31 cellular contexts compared by ENCODE assay signal in the genomic region with DNA sequence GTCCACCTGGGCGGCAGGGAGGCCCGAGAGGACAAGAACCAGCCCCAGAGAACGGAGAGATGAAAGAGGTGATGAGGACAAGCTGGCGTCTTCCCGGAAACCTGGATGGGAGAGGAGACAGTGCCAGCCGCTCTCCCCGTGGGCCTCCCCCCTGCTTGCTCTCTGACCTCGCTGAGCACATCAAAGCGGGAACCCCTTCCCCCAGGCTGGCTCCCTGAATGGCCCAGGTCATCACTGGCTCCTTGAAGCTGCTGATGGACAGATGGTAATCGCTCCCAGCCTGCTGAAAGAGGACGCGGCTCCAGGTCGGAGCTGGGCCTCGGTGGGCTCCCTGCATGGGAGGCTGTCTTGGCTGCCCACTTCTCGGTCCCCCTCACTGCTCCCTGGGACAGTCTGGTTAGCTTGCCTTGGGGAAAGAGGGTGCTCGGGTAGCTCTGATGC.
"Had no signal": no experiment of that assay in that cellular context is flagged by ENCODE, and none has a peak within 500 bp of the region (broad histone marks: within the 10 kb centered on the region; RNA-seq: fewer than 3 reads in every experiment).

No MANE protein-coding gene starts in this region.

- H3K27me3 ChIP-seq: ascending aorta, cardiac muscle cell had no signal

- H3K4me2 ChIP-seq: PC-9 had no signal

- H2AFZ ChIP-seq: PC-9 had no signal

- H3K27me3 Mint-ChIP-seq: activated CD4-positive, alpha-beta T cell treated with anti-CD3 and anti-CD28 coated beads, Interleukin-2, amount 10 ng/mL, durations not matched to agents 24 days and 14 days; activated CD8-positive, alpha-beta T cell treated with anti-CD3 and anti-CD28 coated beads for 36 hours; activated naive CD8-positive, alpha-beta T cell treated with anti-CD3 and anti-CD28 coated beads for 36 hours; activated T-helper 17 cell treated with anti-CD3 and anti-CD28 coated beads, Interleukin-2, amount 50 U/mL, for 72 hours had no signal

- H3K4me1 Mint-ChIP-seq: activated naive CD8-positive, alpha-beta T cell treated with anti-CD3 and anti-CD28 coated beads for 36 hours had no signal

- H3K4me3 ChIP-seq: ascending aorta, cardiac muscle cell, K562, PC-9 had no signal

- H3K4me1 ChIP-seq: ascending aorta had no signal

- DNase-seq: activated CD4-positive, alpha-beta T cell treated with anti-CD3 and anti-CD28 coated beads, Interleukin-2, amount 10 ng/mL, durations not matched to agents 24 days and 14 days; activated CD4-positive, alpha-beta T cell treated with anti-CD3 and anti-CD28 coated beads, Interleukin-2, amount 50 U/mL, for 4 hours; activated CD8-positive, alpha-beta T cell treated with anti-CD3 and anti-CD28 coated beads for 36 hours; activated effector memory CD4-positive, alpha-beta T cell treated with anti-CD3 and anti-CD28 coated beads, Interleukin-2, amount 50 U/mL, for 16 hours; activated naive CD4-positive, alpha-beta T cell; activated naive CD4-positive, alpha-beta T cell treated with anti-CD3 and anti-CD28 coated beads, Interleukin-2, amount 50 U/mL, for 16 hours; activated naive CD8-positive, alpha-beta T cell treated with anti-CD3 and anti-CD28 coated beads for 36 hours; activated T-cell treated with anti-CD3 and anti-CD28 coated beads, Interleukin-2, amount 50 U/mL, for 1 hour; activated T-cell treated with anti-CD3 and anti-CD28 coated beads, Interleukin-2, amount 50 U/mL, for 72 hours; amygdala; NCI-H1092 treated with DMSO at 0.1 percent for 48 hours; NCI-H1417; NCI-H146; NCI-H187; NCI-H2029 treated with DMSO at 0.1 percent for 48 hours; NCI-H2107; NCI-H2171; NCI-H510A; NCI-H526; NCI-H748 treated with DMSO at 0.1 percent for 48 hours; PC-9; Right ventricle myocardium superior; SW 1271; T-helper 1 cell; T-helper 2 cell; T-helper 9 cell; WERI-Rb-1 had no signal

- H3K4me3 Mint-ChIP-seq: activated CD4-positive, alpha-beta T cell treated with anti-CD3 and anti-CD28 coated beads, Interleukin-2, amount 10 ng/mL, durations not matched to agents 24 days and 14 days; activated CD8-positive, alpha-beta T cell treated with anti-CD3 and anti-CD28 coated beads for 36 hours; activated naive CD8-positive, alpha-beta T cell treated with anti-CD3 and anti-CD28 coated beads for 36 hours; activated T-cell treated with anti-CD3 and anti-CD28 coated beads, Interleukin-2, amount 50 U/mL, for 72 hours; activated T-helper 17 cell treated with anti-CD3 and anti-CD28 coated beads, Interleukin-2, amount 50 U/mL, for 72 hours had no signal

- H3K9me3 Mint-ChIP-seq: activated CD4-positive, alpha-beta T cell treated with anti-CD3 and anti-CD28 coated beads, Interleukin-2, amount 10 ng/mL, durations not matched to agents 24 days and 14 days had no signal

- H3K27ac Mint-ChIP-seq: activated CD4-positive, alpha-beta T cell treated with anti-CD3 and anti-CD28 coated beads, Interleukin-2, amount 10 ng/mL, durations not matched to agents 24 days and 14 days; activated CD8-positive, alpha-beta T cell treated with anti-CD3 and anti-CD28 coated beads for 36 hours; activated naive CD8-positive, alpha-beta T cell treated with anti-CD3 and anti-CD28 coated beads for 36 hours; activated T-cell treated with anti-CD3 and anti-CD28 coated beads, Interleukin-2, amount 50 U/mL, for 72 hours; activated T-helper 17 cell treated with anti-CD3 and anti-CD28 coated beads, Interleukin-2, amount 50 U/mL, for 72 hours had no signal

- H3K9me3 ChIP-seq: ascending aorta had no signal

- H3K27ac ChIP-seq: cardiac muscle cell, PC-9, WERI-Rb-1 had no signal

- ATAC-seq: activated CD8-positive, alpha-beta T cell treated with anti-CD3 and anti-CD28 coated beads for 36 hours; activated T-cell treated with anti-CD3 and anti-CD28 coated beads, Interleukin-2, amount 50 U/mL, for 72 hours; activated T-helper 17 cell treated with anti-CD3 and anti-CD28 coated beads, Interleukin-2, amount 50 U/mL, for 72 hours had no signal

- H3K36me3 ChIP-seq: cardiac muscle cell had no signal
